ENCODE assay signal across 11 cellular contexts in genomic region chr3:43298292-43298691, GRCh38. TPM values are rescaled to one million over a fixed set of nuclear protein-coding genes. Genes with fewer than 3 reads are reported as not detected.
DNase-seq lines count a peak whose midpoint lies in the region; ATAC-seq and TF ChIP-seq lines count a peak whose summit lies in the region.
"Had no signal": no experiment of that assay in that cellular context is flagged by ENCODE, and none has a peak within 500 bp of the region (broad histone marks: within the 10 kb centered on the region; RNA-seq: fewer than 3 reads in every experiment).

No MANE protein-coding gene starts in this region.

- intact Hi-C loops in activated T-helper 2 cell treated with anti-CD3 and anti-CD28 coated beads, Interferon-gamma antibody, Interleukin-2, Interleukin-4, amounts not matched to agents 10 μg/mL and 5 μg/mL and 100 μg/mL, durations not matched to agents 14 hours and 24 hours and 36 hours (cut with micrococcal nuclease) = loop anchor here (5.0 to 10.0 kb wide), 2 partner anchors 327 to 394 kb away; partner anchors contain the start of genes ABHD5 and ANO10
- intact Hi-C loops in esophagus squamous epithelium (cut with DNase I) = no loop called here

- H3K4me3 Mint-ChIP-seq in activated naive CD4-positive, alpha-beta T cell treated with anti-CD3 and anti-CD28 coated beads, Interleukin-2, amount 50 U/mL, for 24 hours = peak overlapping the region; percentile 79
- peak overlapping the region; percentile 32 for H3K4me3 Mint-ChIP-seq in activated T-helper 2 cell treated with anti-CD3 and anti-CD28 coated beads, Interferon-gamma antibody, Interleukin-2, Interleukin-4, amounts not matched to agents 10 μg/mL and 5 μg/mL and 100 μg/mL, durations not matched to agents 14 hours and 24 hours and 36 hours (ENCODE audit: low read depth)
- H3K4me3 Mint-ChIP-seq in memory B cell = no peak overlapping the region

- H3K4me3 ChIP-seq in thymus (ENCODE audit: low read length) (no peak overlapping the region), esophagus squamous epithelium (no peak overlapping the region)
- H3K4me3 ChIP-seq: transverse colon had no signal

- ATAC-seq in memory B cell (ENCODE audit: low read depth) (no peak), HG02885 (IDR thresholded peaks at IDR 0.05; ENCODE audit: poor library complexity, unreplicated experiment) (no peak)

- peaks cover 87% of the 10 kb centered on the region for H3K4me1 Mint-ChIP-seq in activated naive CD4-positive, alpha-beta T cell treated with anti-CD3 and anti-CD28 coated beads, Interleukin-2, amount 50 U/mL, for 24 hours
- H3K4me1 Mint-ChIP-seq in activated T-helper 2 cell treated with anti-CD3 and anti-CD28 coated beads, Interferon-gamma antibody, Interleukin-2, Interleukin-4, amounts not matched to agents 10 μg/mL and 5 μg/mL and 100 μg/mL, durations not matched to agents 14 hours and 24 hours and 36 hours (ENCODE audit: low read depth) = peaks cover 63% of the 10 kb centered on the region
- H3K4me1 Mint-ChIP-seq in memory B cell = peaks cover 28% of the 10 kb centered on the region

- WGBS in thymus = 94% methylated on average over 2 of the region's 2 CpGs
- WGBS in esophagus squamous epithelium, 2 donors = 79 to 82% methylated on average over 2 of the region's 2 CpGs

- no peak for DNase-seq in activated naive CD4-positive, alpha-beta T cell treated with Interleukin-2 at 50 U/mL for 16 hours
- no peak for DNase-seq in activated T-helper 2 cell treated with anti-CD3 and anti-CD28 coated beads, Interferon-gamma antibody, Interleukin-2, Interleukin-4, amounts not matched to agents 10 μg/mL and 5 μg/mL and 100 μg/mL, durations not matched to agents 14 hours and 24 hours and 36 hours (ENCODE audit: low spot score)
- DNase-seq in memory B cell (ENCODE audit: low spot score in 2 of 2) (no peak), esophagus squamous epithelium (lab: John Stamatoyannopoulos, UW) (no peak), activated gamma-delta T cell (lab: John Stamatoyannopoulos, UW) (no peak)
- DNase-seq: glutamatergic neuron, SHP77, transverse colon had no signal

- peaks cover 4% of the 10 kb centered on the region for H3K36me3 Mint-ChIP-seq in activated naive CD4-positive, alpha-beta T cell treated with anti-CD3 and anti-CD28 coated beads, Interleukin-2, amount 50 U/mL, for 24 hours
- H3K36me3 Mint-ChIP-seq in activated T-helper 2 cell treated with anti-CD3 and anti-CD28 coated beads, Interferon-gamma antibody, Interleukin-2, Interleukin-4, amounts not matched to agents 10 μg/mL and 5 μg/mL and 100 μg/mL, durations not matched to agents 14 hours and 24 hours and 36 hours (ENCODE audit: low read depth) = peaks cover 24% of the 10 kb centered on the region
- H3K36me3 Mint-ChIP-seq in memory B cell = peaks cover 7% of the 10 kb centered on the region

- no peak for TF ChIP-seq POLR2A in esophagus squamous epithelium (IDR thresholded peaks at IDR 0.05)

- H3K27ac Mint-ChIP-seq in activated naive CD4-positive, alpha-beta T cell treated with anti-CD3 and anti-CD28 coated beads, Interleukin-2, amount 50 U/mL, for 24 hours = peak overlapping the region; percentile 96
- peak overlapping the region; percentile 18 for H3K27ac Mint-ChIP-seq in activated T-helper 2 cell treated with anti-CD3 and anti-CD28 coated beads, Interferon-gamma antibody, Interleukin-2, Interleukin-4, amounts not matched to agents 10 μg/mL and 5 μg/mL and 100 μg/mL, durations not matched to agents 14 hours and 24 hours and 36 hours
- peak overlapping the region; percentile 38 for H3K27ac Mint-ChIP-seq in memory B cell

- H3K27me3 ChIP-seq in thymus (ENCODE audit: control insufficient read depth, insufficient read depth) = no peaks in the 10 kb centered on the region
- H3K27me3 ChIP-seq in esophagus squamous epithelium = no peaks in the 10 kb centered on the region
- H3K27me3 ChIP-seq: transverse colon had no signal

- no peaks in the 10 kb centered on the region for H3K9me3 ChIP-seq in thymus (ENCODE audit: control insufficient read depth)
- H3K9me3 ChIP-seq in esophagus squamous epithelium = no peaks in the 10 kb centered on the region
- H3K9me3 ChIP-seq: transverse colon had no signal

- H3K27ac ChIP-seq in thymus (ENCODE audit: low read depth) (peak overlapping the region; percentile 76), esophagus squamous epithelium (no peak overlapping the region)
- H3K27ac ChIP-seq: transverse colon had no signal

- no peak for TF ChIP-seq CTCF in esophagus squamous epithelium (IDR thresholded peaks at IDR 0.05)

- H3K36me3 ChIP-seq in thymus (ENCODE audit: control insufficient read depth, insufficient read depth) = peaks cover 11% of the 10 kb centered on the region
- H3K36me3 ChIP-seq in esophagus squamous epithelium = peaks cover 0 to 11% (median 0%) of the 10 kb centered on the region in 3 donors

- H3K27me3 Mint-ChIP-seq in activated naive CD4-positive, alpha-beta T cell treated with anti-CD3 and anti-CD28 coated beads, Interleukin-2, amount 50 U/mL, for 24 hours = no peaks in the 10 kb centered on the region
- H3K27me3 Mint-ChIP-seq in activated T-helper 2 cell treated with anti-CD3 and anti-CD28 coated beads, Interferon-gamma antibody, Interleukin-2, Interleukin-4, amounts not matched to agents 10 μg/mL and 5 μg/mL and 100 μg/mL, durations not matched to agents 14 hours and 24 hours and 36 hours (ENCODE audit: low read depth) = no peaks in the 10 kb centered on the region
- H3K27me3 Mint-ChIP-seq in memory B cell = no peaks in the 10 kb centered on the region

- no peaks in the 10 kb centered on the region for H3K9me3 Mint-ChIP-seq in activated naive CD4-positive, alpha-beta T cell treated with anti-CD3 and anti-CD28 coated beads, Interleukin-2, amount 50 U/mL, for 24 hours
- no peaks in the 10 kb centered on the region for H3K9me3 Mint-ChIP-seq in activated T-helper 2 cell treated with anti-CD3 and anti-CD28 coated beads, Interferon-gamma antibody, Interleukin-2, Interleukin-4, amounts not matched to agents 10 μg/mL and 5 μg/mL and 100 μg/mL, durations not matched to agents 14 hours and 24 hours and 36 hours
- no peaks in the 10 kb centered on the region for H3K9me3 Mint-ChIP-seq in memory B cell

- H3K4me1 ChIP-seq in thymus (ENCODE audit: control insufficient read depth, insufficient read depth, low read length) = peaks cover 16% of the 10 kb centered on the region
- H3K4me1 ChIP-seq in esophagus squamous epithelium = peaks cover 11 to 86% (median 30%) of the 10 kb centered on the region in 3 donors

RNA-seq across cellular contexts. Expression of gene SNRK, which starts 12.0 kb away (rescaled TPM):
- 28.0 and 28.7 TPM in 2 replicates for total RNA-seq in activated T-helper 2 cell treated with anti-CD3 and anti-CD28 coated beads, Interferon-gamma antibody, Interleukin-2, Interleukin-4, amounts not matched to agents 10 μg/mL and 5 μg/mL and 100 μg/mL, durations not matched to agents 14 hours and 24 hours and 36 hours
- polyA plus RNA-seq in thymus = 33.6 TPM
- 10 to 100 TPM; 27.0 to 42.0 (median 29.5) TPM for total RNA-seq in esophagus squamous epithelium

Comparison
In these comparisons a context has a peak if more than half of its experiments do, and no peak if none do; other contexts are left out.
1. H3K27ac Mint-ChIP-seq: peak in every context shown above with its lines; median percentile 96 in activated naive CD4-positive, alpha-beta T cell treated with anti-CD3 and anti-CD28 coated beads, Interleukin-2, amount 50 U/mL, for 24 hours; 38 in memory B cell; 18 in activated T-helper 2 cell treated with anti-CD3 and anti-CD28 coated beads, Interferon-gamma antibody, Interleukin-2, Interleukin-4, amounts not matched to agents 10 μg/mL and 5 μg/mL and 100 μg/mL, durations not matched to agents 14 hours and 24 hours and 36 hours.